In genomic region chr1:33299461-33300155, GRCh38 we compare ENCODE assay signal across 1 cellular context.
TF ChIP-seq lines count a peak whose summit lies in the region.

No MANE protein-coding gene starts in this region.

TF ChIP-seq in endothelial cell of umbilical vein, 7 proteins besides CTCF, POLR2A, EP300 and RAD21:
- TF ChIP-seq MAX (IDR thresholded peaks at IDR 0.05; ENCODE audit: insufficient read depth, insufficient read length) (no peak), GATA2 (IDR thresholded peaks at IDR 0.05; ENCODE audit: insufficient read depth, insufficient read length, low read depth, low read length) (no peak), JUN (IDR thresholded peaks at IDR 0.05; ENCODE audit: borderline replicate concordance, insufficient read depth, insufficient read length, low read depth) (no peak), FOS (IDR thresholded peaks at IDR 0.05; ENCODE audit: borderline replicate concordance, insufficient read depth, low read length) (no peak), POLR2AphosphoS5 (IDR thresholded peaks at IDR 0.05; ENCODE audit: insufficient read depth, low read depth, low read length) (no peak), MYC (IDR thresholded peaks at IDR 0.05; ENCODE audit: low read depth, low read length) (no peak), EZH2 (IDR thresholded peaks at IDR 0.05; ENCODE audit: borderline replicate concordance, low read depth, low read length, severe bottlenecking) (no peak)
